In the genomic region with DNA sequence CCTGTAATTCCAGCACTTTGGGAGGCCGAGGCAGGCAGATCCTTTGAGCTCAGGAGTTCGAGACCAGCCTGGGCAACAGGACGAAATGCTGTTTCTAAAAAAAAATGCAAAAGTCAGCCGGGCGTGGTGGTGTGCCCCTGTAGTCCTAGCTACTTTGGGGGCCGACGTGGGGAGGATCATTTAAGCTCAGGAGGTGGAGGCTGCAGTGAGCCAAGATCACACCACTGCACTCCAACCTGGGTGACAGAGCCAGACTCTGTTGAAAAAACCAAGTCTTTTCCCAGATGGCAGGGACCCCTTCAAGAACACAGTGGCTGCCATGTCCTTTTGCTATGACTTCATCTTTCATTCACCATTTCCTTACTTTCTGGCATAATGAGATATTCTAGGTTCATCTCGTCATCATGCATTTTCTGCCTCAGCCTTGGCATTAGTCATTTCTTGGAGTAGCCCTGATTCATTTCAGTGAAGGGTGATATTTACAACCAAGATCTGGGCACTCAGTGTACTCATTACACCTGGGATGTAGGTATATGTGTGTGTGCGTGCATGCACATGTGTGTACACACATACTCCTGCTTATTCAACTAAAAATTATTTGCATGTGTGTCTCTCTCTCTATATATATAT, we compare ENCODE assay signal across 27 cellular contexts.
DNase-seq lines count a peak whose midpoint lies in the region; ATAC-seq, FAIRE-seq and TF ChIP-seq lines count a peak whose summit lies in the region.
"Had no signal": no experiment of that assay in that cellular context is flagged by ENCODE, and none has a peak within 500 bp of the region (broad histone marks: within the 10 kb centered on the region; RNA-seq: fewer than 3 reads in every experiment).

No MANE protein-coding gene starts in this region.

- no peaks in the 10 kb centered on the region for H3K9me3 ChIP-seq in OCI-LY7 (ENCODE audit: low read length)
- H3K9me3 ChIP-seq: body of pancreas, upper lobe of left lung had no signal

- H4K20me1 ChIP-seq in OCI-LY7 (ENCODE audit: insufficient read depth, low read length): no peaks in the 10 kb centered on the region

- no peaks in the 10 kb centered on the region for H3K79me2 ChIP-seq in OCI-LY7 (ENCODE audit: insufficient read depth, low read depth, low read length)

- intact Hi-C loops in OCI-LY7 (cut with micrococcal nuclease; ENCODE audit: unreplicated experiment): no loop called here

- H3K4me2 ChIP-seq in OCI-LY7 (ENCODE audit: low read length): no peak overlapping the region

- DNase-seq in GM18507 (ENCODE audit: extremely low spot score, insufficient read length, low read depth) (no peak), LHCN-M2 (ENCODE audit: low read depth) (peak; percentile 56), astrocyte of the hippocampus (ENCODE audit: low read depth, low spot score) (peak; percentile 24), iris pigment epithelial cell (ENCODE audit: low read depth) (peak; percentile 68), LoVo (ENCODE audit: low spot score) (no peak), OCI-LY7 (ENCODE audit: low spot score) (no peak)
- DNase-seq: activated CD4-positive, alpha-beta T cell treated with anti-CD3 and anti-CD28 coated beads for 36 hours; activated CD8-positive, alpha-beta T cell treated with anti-CD3 and anti-CD28 coated beads, Interleukin-2, amount 10 ng/mL, durations not matched to agents 7 days and 5 days; body of pancreas; dorsolateral prefrontal cortex; GF-D8; left cardiac atrium; mesendoderm; MM.1S; NCI-H1417 treated with DMSO at 0.1 percent for 48 hours; NCI-H2081 treated with DMSO at 0.1 percent for 48 hours; NCI-H446; NCI-H82; right cardiac atrium; stimulated activated CD4-positive, alpha-beta T cell treated with anti-CD3 and anti-CD28 coated beads, Interleukin-12 subunit alpha, Interleukin-12 subunit beta, amount 100 ng/mL, for 4 hours; stimulated activated CD4-positive, alpha-beta T cell treated with anti-CD3 and anti-CD28 coated beads, Interleukin-4, amount 100 ng/mL, for 4 hours; stimulated activated naive B cell treated with anti-CD40 and anti-IgM and Interleukin-4, amounts not matched to agents 10 μg/mL and 1 μg/mL and 100 μg/mL, for 72 hours; T-helper 17 cell; upper lobe of left lung had no signal

- CTCF ChIA-PET in OCI-LY7 (lab: Charles Lee; ENCODE audit: unreplicated experiment): no interaction called here

- H2AFZ ChIP-seq in OCI-LY7 (ENCODE audit: low read length): no peak overlapping the region

- no peaks in the 10 kb centered on the region for H3K9me2 ChIP-seq in OCI-LY7 (ENCODE audit: insufficient read depth, low read length)

- BruUV-seq in OCI-LY7 (replicated peaks; lab: Mats Ljungman, UMichigan): no TSS peak

- H3K36me3 ChIP-seq in OCI-LY7 (ENCODE audit: insufficient read depth, low read length): no peaks in the 10 kb centered on the region
- H3K36me3 ChIP-seq: upper lobe of left lung had no signal

- ATAC-seq in GM18870 (IDR thresholded peaks at IDR 0.05; ENCODE audit: unreplicated experiment) (no peak), GM18867 (IDR thresholded peaks at IDR 0.05; ENCODE audit: unreplicated experiment) (no peak)
- ATAC-seq: activated CD4-positive, alpha-beta T cell treated with anti-CD3 and anti-CD28 coated beads for 36 hours; activated CD8-positive, alpha-beta T cell treated with anti-CD3 and anti-CD28 coated beads, Interleukin-2, amount 10 ng/mL, durations not matched to agents 7 days and 5 days; body of pancreas; left cardiac atrium; right cardiac atrium; SK-N-SH treated with all-trans-retinoic acid at 6 μM for 48 hours; stimulated activated naive B cell treated with anti-CD40 and anti-IgM and Interleukin-4, amounts not matched to agents 10 μg/mL and 1 μg/mL and 100 μg/mL, for 72 hours; T-helper 17 cell had no signal

- H3K4me3 ChIP-seq in OCI-LY7 (ENCODE audit: low read depth, low read length, poor library complexity, severe bottlenecking): no peak overlapping the region
- H3K4me3 ChIP-seq: body of pancreas, dorsolateral prefrontal cortex, upper lobe of left lung had no signal

- POLR2A ChIA-PET in OCI-LY7 (lab: Charles Lee): interaction anchor here (1.6 kb wide), 1 partner anchor 10 kb away, joined by 3 read pairs; no protein-coding TSS in a partner anchor

- peak; percentile 61 for FAIRE-seq in GM18507 (lab: Jason Lieb, UNC)

- H3K27ac ChIP-seq in OCI-LY7 (ENCODE audit: low read depth, low read length, poor library complexity, severe bottlenecking): no peak overlapping the region
- H3K27ac ChIP-seq: body of pancreas, dorsolateral prefrontal cortex had no signal

- H3K4me1 ChIP-seq in OCI-LY7 (ENCODE audit: insufficient read depth, low read length, poor library complexity, severe bottlenecking): no peaks in the 10 kb centered on the region
- H3K4me1 ChIP-seq: body of pancreas had no signal

- TF ChIP-seq CTCF in OCI-LY7 (conservative IDR thresholded peaks at IDR 0.05; ENCODE audit: low read length): no peak

Comparison
In these comparisons a context has a peak if more than half of its experiments do, and no peak if none do; other contexts are left out.
1. DNase-seq: peak in LHCN-M2 (single experiment), astrocyte of the hippocampus (single experiment) and iris pigment epithelial cell (single experiment); none in GM18507 (single experiment), LoVo (single experiment) and OCI-LY7 (single experiment).